ENCODE assay signal across 9 cellular contexts in genomic region chr5:169805527-169805934, GRCh38.
DNase-seq lines count a peak whose midpoint lies in the region; ATAC-seq, FAIRE-seq and TF ChIP-seq lines count a peak whose summit lies in the region.
"Had no signal": no experiment of that assay in that cellular context is flagged by ENCODE, and none has a peak within 500 bp of the region (broad histone marks: within the 10 kb centered on the region; RNA-seq: fewer than 3 reads in every experiment).

No MANE protein-coding gene starts in this region.

- FAIRE-seq in HTR-8/SVneo (lab: Jason Lieb, UNC), result no peak

- H3K36me3 Mint-ChIP-seq in activated naive CD4-positive, alpha-beta T cell treated with anti-CD3 and anti-CD28 coated beads for 36 hours (ENCODE audit: low read depth), result peaks cover 37% of the 10 kb centered on the region
- H3K36me3 Mint-ChIP-seq: brain had no signal

- no peaks in the 10 kb centered on the region for H3K9me3 Mint-ChIP-seq in activated naive CD4-positive, alpha-beta T cell treated with anti-CD3 and anti-CD28 coated beads for 36 hours
- H3K9me3 Mint-ChIP-seq: brain had no signal

- peaks cover 38% of the 10 kb centered on the region for H3K4me1 Mint-ChIP-seq in activated naive CD4-positive, alpha-beta T cell treated with anti-CD3 and anti-CD28 coated beads for 36 hours (ENCODE audit: low read depth)

- no peaks in the 10 kb centered on the region for H3K27me3 Mint-ChIP-seq in activated naive CD4-positive, alpha-beta T cell treated with anti-CD3 and anti-CD28 coated beads for 36 hours (ENCODE audit: low read depth)

- no peak overlapping the region for H3K4me3 ChIP-seq in AG10803 (ENCODE audit: low read length)

- peak overlapping the region; percentile 1 for H3K4me3 Mint-ChIP-seq in activated naive CD4-positive, alpha-beta T cell treated with anti-CD3 and anti-CD28 coated beads for 36 hours
- H3K4me3 Mint-ChIP-seq: brain had no signal

- CTCF ChIA-PET in activated naive CD4-positive, alpha-beta T cell treated with anti-CD3 and anti-CD28 coated beads for 36 hours (lab: Charles Lee), result interaction anchor here (0.8 to 1.0 kb wide), 3 partner anchors 45 to 266 kb away, joined by 3 read pairs; no protein-coding TSS in a partner anchor

- no peak for TF ChIP-seq CTCF in AG10803 (conservative IDR thresholded peaks at IDR 0.05; ENCODE audit: low read length)

- intact Hi-C loops in activated naive CD4-positive, alpha-beta T cell treated with anti-CD3 and anti-CD28 coated beads for 36 hours (cut with micrococcal nuclease), result loop anchor here (1.0 to 10.0 kb wide), 12 partner anchors 51 to 1228 kb away; partner anchors contain the start of genes INSYN2B, PANK3 and SPDL1

- DNase-seq in AG10803 (ENCODE audit: low read depth), result peak; percentile 52
- DNase-seq in activated naive CD4-positive, alpha-beta T cell treated with anti-CD3 and anti-CD28 coated beads for 36 hours, result peak; percentile 81
- peak; percentile 37 to 71 for DNase-seq in stimulated activated CD4-positive, alpha-beta T cell treated with anti-CD3 and anti-CD28 coated beads, Interleukin-4, amount 100 ng/mL, for 4 hours
- no peak for DNase-seq in NCI-H526 (lab: John Stamatoyannopoulos, UW)
- no peak for DNase-seq in HTR-8/SVneo (ENCODE audit: insufficient read length, low spot score)
- DNase-seq in GF-D8 (lab: John Stamatoyannopoulos, UW), result no peak

- ATAC-seq in GM19324 (IDR thresholded peaks at IDR 0.05; ENCODE audit: low FRiP score, unreplicated experiment), result peak; percentile 82
- ATAC-seq in HG03280 (IDR thresholded peaks at IDR 0.05; ENCODE audit: unreplicated experiment), result peak; percentile 73

- H3K27ac Mint-ChIP-seq in activated naive CD4-positive, alpha-beta T cell treated with anti-CD3 and anti-CD28 coated beads for 36 hours, result peak overlapping the region; percentile 92
- H3K27ac Mint-ChIP-seq: brain had no signal

Comparison
In these comparisons a context has a peak if more than half of its experiments do, and no peak if none do; other contexts are left out.
1. DNase-seq: peak in AG10803 (single experiment), activated naive CD4-positive, alpha-beta T cell treated with anti-CD3 and anti-CD28 coated beads for 36 hours (single experiment) and stimulated activated CD4-positive, alpha-beta T cell treated with anti-CD3 and anti-CD28 coated beads, Interleukin-4, amount 100 ng/mL, for 4 hours (2 of 2); none in NCI-H526 (0 of 2), HTR-8/SVneo (single experiment) and GF-D8 (single experiment).